In the genomic region with DNA sequence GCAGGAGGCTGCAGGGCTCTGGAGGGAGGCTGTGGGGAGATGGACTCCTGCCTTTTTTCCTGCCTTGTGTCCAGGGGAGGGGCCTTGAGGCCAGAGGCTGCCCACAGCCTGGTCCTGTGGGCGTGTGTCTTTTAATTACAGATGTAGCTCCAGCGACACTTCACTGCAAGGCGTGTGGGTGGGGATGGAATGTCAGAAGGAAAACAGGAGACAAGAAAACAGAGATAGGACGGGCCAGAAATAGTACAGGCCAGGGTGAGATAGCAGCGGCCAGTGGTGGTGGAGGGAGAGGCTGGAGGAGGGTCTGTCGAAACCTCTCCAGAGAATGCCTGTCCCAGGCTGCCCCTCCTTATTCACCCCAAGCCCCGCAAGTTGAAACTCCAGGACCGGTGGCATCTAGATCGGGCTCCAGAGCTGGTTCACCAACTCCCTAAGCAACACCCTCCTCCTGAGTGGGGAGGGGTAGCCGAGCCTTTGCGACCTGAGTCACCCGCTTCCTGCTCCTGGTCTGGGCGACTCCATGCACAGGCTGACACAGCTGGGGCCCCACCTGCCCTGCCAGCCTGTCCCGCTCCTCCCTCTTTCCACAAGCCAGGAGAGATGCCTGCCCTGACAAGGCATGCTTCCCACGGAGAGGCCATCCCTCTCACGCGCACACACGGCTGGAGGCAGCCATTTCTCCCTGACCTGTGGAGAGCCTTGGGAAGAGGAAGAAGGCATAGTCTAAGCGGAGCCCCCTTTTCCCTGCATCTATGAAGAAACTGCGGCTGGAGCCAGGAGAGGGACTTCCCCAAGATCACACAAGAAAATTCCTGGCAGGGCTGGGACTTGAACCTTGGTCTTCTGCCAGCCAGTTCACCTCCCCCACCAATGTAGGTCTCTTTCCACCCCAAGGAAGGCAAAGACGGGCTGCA, we compare ENCODE assay signal across 1 cellular context.
A peak's percentile ranks its signal among the peaks of the same experiment; 100 is the strongest.
TF ChIP-seq lines count a peak whose summit lies in the region.

No MANE protein-coding gene starts in this region.

TF ChIP-seq in K562, 482 proteins besides CTCF, POLR2A, EP300 and RAD21 (continued from another document and continues in another):
- TF ChIP-seq, protein P1, sequence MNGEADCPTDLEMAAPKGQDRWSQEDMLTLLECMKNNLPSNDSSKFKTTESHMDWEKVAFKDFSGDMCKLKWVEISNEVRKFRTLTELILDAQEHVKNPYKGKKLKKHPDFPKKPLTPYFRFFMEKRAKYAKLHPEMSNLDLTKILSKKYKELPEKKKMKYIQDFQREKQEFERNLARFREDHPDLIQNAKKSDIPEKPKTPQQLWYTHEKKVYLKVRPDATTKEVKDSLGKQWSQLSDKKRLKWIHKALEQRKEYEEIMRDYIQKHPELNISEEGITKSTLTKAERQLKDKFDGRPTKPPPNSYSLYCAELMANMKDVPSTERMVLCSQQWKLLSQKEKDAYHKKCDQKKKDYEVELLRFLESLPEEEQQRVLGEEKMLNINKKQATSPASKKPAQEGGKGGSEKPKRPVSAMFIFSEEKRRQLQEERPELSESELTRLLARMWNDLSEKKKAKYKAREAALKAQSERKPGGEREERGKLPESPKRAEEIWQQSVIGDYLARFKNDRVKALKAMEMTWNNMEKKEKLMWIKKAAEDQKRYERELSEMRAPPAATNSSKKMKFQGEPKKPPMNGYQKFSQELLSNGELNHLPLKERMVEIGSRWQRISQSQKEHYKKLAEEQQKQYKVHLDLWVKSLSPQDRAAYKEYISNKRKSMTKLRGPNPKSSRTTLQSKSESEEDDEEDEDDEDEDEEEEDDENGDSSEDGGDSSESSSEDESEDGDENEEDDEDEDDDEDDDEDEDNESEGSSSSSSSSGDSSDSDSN (IDR thresholded peaks at IDR 0.05; ENCODE audit: borderline replicate concordance in 1 of 2, low read depth in 2 of 2, low read length in 2 of 2): no peak
- peak; percentile 72 for TF ChIP-seq SOX6 (IDR thresholded peaks at IDR 0.05)
- no peak for TF ChIP-seq KDM2B (CRISPR knock-in tag; IDR thresholded peaks at IDR 0.05)
- no peak for TF ChIP-seq ATF1 (CRISPR knock-in tag; IDR thresholded peaks at IDR 0.05)
- peak; percentile 42 for TF ChIP-seq ATF1 (tag; IDR thresholded peaks at IDR 0.05)
- no peak for TF ChIP-seq ZNF146 (CRISPR knock-in tag; IDR thresholded peaks at IDR 0.05; ENCODE audit: unreplicated experiment)
- no peak for TF ChIP-seq NUFIP1 (IDR thresholded peaks at IDR 0.05; ENCODE audit: partially characterized antibody)
- 0 out of 4 replicates have a peak, but pooled peaks have one; percentile 28 for TF ChIP-seq MAZ (CRISPR knock-in tag; conservative IDR thresholded peaks at IDR 0.05 in 1 of 2, IDR thresholded peaks at IDR 0.05 in 1 of 2)
- TF ChIP-seq, protein P2, sequence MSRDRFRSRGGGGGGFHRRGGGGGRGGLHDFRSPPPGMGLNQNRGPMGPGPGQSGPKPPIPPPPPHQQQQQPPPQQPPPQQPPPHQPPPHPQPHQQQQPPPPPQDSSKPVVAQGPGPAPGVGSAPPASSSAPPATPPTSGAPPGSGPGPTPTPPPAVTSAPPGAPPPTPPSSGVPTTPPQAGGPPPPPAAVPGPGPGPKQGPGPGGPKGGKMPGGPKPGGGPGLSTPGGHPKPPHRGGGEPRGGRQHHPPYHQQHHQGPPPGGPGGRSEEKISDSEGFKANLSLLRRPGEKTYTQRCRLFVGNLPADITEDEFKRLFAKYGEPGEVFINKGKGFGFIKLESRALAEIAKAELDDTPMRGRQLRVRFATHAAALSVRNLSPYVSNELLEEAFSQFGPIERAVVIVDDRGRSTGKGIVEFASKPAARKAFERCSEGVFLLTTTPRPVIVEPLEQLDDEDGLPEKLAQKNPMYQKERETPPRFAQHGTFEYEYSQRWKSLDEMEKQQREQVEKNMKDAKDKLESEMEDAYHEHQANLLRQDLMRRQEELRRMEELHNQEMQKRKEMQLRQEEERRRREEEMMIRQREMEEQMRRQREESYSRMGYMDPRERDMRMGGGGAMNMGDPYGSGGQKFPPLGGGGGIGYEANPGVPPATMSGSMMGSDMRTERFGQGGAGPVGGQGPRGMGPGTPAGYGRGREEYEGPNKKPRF (IDR thresholded peaks at IDR 0.05; ENCODE audit: low read depth, low read length): no peak
- no peak for TF ChIP-seq ASH1L (IDR thresholded peaks at IDR 0.05; ENCODE audit: borderline replicate concordance, low read depth, partially characterized antibody)
- TF ChIP-seq MCM5 (IDR thresholded peaks at IDR 0.05; ENCODE audit: low read depth): no peak
- no peak for TF ChIP-seq NR2C2 (CRISPR knock-in tag; IDR thresholded peaks at IDR 0.05)
- TF ChIP-seq NR2C2 (tag; IDR thresholded peaks at IDR 0.05): no peak
- TF ChIP-seq ESRRB (CRISPR knock-in tag; IDR thresholded peaks at IDR 0.05; ENCODE audit: borderline replicate concordance): no peak
- TF ChIP-seq, protein P3, sequence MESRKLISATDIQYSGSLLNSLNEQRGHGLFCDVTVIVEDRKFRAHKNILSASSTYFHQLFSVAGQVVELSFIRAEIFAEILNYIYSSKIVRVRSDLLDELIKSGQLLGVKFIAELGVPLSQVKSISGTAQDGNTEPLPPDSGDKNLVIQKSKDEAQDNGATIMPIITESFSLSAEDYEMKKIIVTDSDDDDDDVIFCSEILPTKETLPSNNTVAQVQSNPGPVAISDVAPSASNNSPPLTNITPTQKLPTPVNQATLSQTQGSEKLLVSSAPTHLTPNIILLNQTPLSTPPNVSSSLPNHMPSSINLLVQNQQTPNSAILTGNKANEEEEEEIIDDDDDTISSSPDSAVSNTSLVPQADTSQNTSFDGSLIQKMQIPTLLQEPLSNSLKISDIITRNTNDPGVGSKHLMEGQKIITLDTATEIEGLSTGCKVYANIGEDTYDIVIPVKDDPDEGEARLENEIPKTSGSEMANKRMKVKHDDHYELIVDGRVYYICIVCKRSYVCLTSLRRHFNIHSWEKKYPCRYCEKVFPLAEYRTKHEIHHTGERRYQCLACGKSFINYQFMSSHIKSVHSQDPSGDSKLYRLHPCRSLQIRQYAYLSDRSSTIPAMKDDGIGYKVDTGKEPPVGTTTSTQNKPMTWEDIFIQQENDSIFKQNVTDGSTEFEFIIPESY (CRISPR knock-in tag; IDR thresholded peaks at IDR 0.05): no peak
- TF ChIP-seq, protein P4, sequence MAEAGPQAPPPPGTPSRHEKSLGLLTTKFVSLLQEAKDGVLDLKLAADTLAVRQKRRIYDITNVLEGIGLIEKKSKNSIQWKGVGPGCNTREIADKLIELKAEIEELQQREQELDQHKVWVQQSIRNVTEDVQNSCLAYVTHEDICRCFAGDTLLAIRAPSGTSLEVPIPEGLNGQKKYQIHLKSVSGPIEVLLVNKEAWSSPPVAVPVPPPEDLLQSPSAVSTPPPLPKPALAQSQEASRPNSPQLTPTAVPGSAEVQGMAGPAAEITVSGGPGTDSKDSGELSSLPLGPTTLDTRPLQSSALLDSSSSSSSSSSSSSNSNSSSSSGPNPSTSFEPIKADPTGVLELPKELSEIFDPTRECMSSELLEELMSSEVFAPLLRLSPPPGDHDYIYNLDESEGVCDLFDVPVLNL (CRISPR knock-in tag; IDR thresholded peaks at IDR 0.05; ENCODE audit: low read depth): no peak
- no peak for TF ChIP-seq KDM4B (IDR thresholded peaks at IDR 0.05; ENCODE audit: borderline replicate concordance in 2 of 2, low read depth in 1 of 2)
- TF ChIP-seq NCOA1 (IDR thresholded peaks at IDR 0.05; ENCODE audit: low read depth): no peak
- peak; percentile 80 for TF ChIP-seq RBFOX2 (IDR thresholded peaks at IDR 0.05; ENCODE audit: low read depth, low read length)
- no peak for TF ChIP-seq SAFB (IDR thresholded peaks at IDR 0.05; ENCODE audit: borderline replicate concordance, low read depth, low read length)
- peak; percentile 58 for TF ChIP-seq SMARCE1 (IDR thresholded peaks at IDR 0.05)
- no peak for TF ChIP-seq CREB1 (IDR thresholded peaks at IDR 0.05)
- TF ChIP-seq CREB1 (CRISPR knock-in tag; IDR thresholded peaks at IDR 0.05): no peak
- no peak for TF ChIP-seq ZNF408 (CRISPR knock-in tag; IDR thresholded peaks at IDR 0.05; ENCODE audit: low read depth)
- no peak for TF ChIP-seq KAT7 (CRISPR knock-in tag; IDR thresholded peaks at IDR 0.05; ENCODE audit: borderline replicate concordance)
- no peak for TF ChIP-seq ZKSCAN3 (CRISPR knock-in tag; IDR thresholded peaks at IDR 0.05)
- no peak for TF ChIP-seq YBX1 (IDR thresholded peaks at IDR 0.05)
- 0 out of 4 replicates have a peak, but pooled peaks of 1 of the 2 experiments have one; percentile 56 for TF ChIP-seq ARNT (IDR thresholded peaks at IDR 0.05)
- TF ChIP-seq TEAD2 (tag; IDR thresholded peaks at IDR 0.05): no peak
- TF ChIP-seq, protein P5, sequence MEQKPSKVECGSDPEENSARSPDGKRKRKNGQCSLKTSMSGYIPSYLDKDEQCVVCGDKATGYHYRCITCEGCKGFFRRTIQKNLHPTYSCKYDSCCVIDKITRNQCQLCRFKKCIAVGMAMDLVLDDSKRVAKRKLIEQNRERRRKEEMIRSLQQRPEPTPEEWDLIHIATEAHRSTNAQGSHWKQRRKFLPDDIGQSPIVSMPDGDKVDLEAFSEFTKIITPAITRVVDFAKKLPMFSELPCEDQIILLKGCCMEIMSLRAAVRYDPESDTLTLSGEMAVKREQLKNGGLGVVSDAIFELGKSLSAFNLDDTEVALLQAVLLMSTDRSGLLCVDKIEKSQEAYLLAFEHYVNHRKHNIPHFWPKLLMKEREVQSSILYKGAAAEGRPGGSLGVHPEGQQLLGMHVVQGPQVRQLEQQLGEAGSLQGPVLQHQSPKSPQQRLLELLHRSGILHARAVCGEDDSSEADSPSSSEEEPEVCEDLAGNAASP (IDR thresholded peaks at IDR 0.05): no peak
- TF ChIP-seq HNRNPLL (IDR thresholded peaks at IDR 0.05; ENCODE audit: low read depth, low read length, poor library complexity, severe bottlenecking): no peak
- TF ChIP-seq, protein P6, sequence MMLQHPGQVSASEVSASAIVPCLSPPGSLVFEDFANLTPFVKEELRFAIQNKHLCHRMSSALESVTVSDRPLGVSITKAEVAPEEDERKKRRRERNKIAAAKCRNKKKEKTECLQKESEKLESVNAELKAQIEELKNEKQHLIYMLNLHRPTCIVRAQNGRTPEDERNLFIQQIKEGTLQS (IDR thresholded peaks at IDR 0.05): peak; percentile 35
- TF ChIP-seq, protein P6 (CRISPR knock-in tag; conservative IDR thresholded peaks at IDR 0.05): no peak
- TF ChIP-seq SIRT6 (IDR thresholded peaks at IDR 0.05; ENCODE audit: low read depth, low read length): no peak
- TF ChIP-seq CEBPB (tag; IDR thresholded peaks at IDR 0.05): peak; percentile 49
- TF ChIP-seq ZNF140 (CRISPR knock-in tag; IDR thresholded peaks at IDR 0.05): no peak
- 0 out of 2 replicates have a peak, but pooled peaks have one; percentile 37 for TF ChIP-seq SREBF2 (CRISPR knock-in tag; IDR thresholded peaks at IDR 0.05)
- peak; percentile 80; the same call in 1 of the 2 replicates for TF ChIP-seq NFRKB (IDR thresholded peaks at IDR 0.05; ENCODE audit: low read depth)
- TF ChIP-seq BDP1 (IDR thresholded peaks at IDR 0.05; ENCODE audit: insufficient read depth, insufficient read length): no peak
- TF ChIP-seq TCFL5 (CRISPR knock-in tag; conservative IDR thresholded peaks at IDR 0.05): no peak
- TF ChIP-seq TBP (optimal IDR thresholded peaks at IDR 0.05; ENCODE audit: low read depth, low read length): no peak
- TF ChIP-seq ZFP30 (CRISPR knock-in tag; IDR thresholded peaks at IDR 0.05; ENCODE audit: borderline replicate concordance): no peak
- TF ChIP-seq NELFE (IDR thresholded peaks at IDR 0.05; ENCODE audit: insufficient read depth, insufficient read length): no peak
- peak; percentile 32; the same call in 1 of the 2 replicates for TF ChIP-seq FOXJ2 (tag; IDR thresholded peaks at IDR 0.05)
- TF ChIP-seq IFI16 (CRISPR knock-in tag; IDR thresholded peaks at IDR 0.05): no peak
- TF ChIP-seq ZFX (CRISPR knock-in tag; IDR thresholded peaks at IDR 0.05): peak; percentile 40
- TF ChIP-seq NR2C1 (IDR thresholded peaks at IDR 0.05): no peak
- TF ChIP-seq NR2C1 (tag; IDR thresholded peaks at IDR 0.05): no peak; the same call in 1 of the 2 replicates
- 0 out of 2 replicates have a peak, but pooled peaks have one; percentile 27 for TF ChIP-seq ZNF12 (CRISPR knock-in tag; IDR thresholded peaks at IDR 0.05)
- TF ChIP-seq HIVEP1 (CRISPR knock-in tag; IDR thresholded peaks at IDR 0.05): no peak
- TF ChIP-seq TAL1 (IDR thresholded peaks at IDR 0.05): 0 out of 2 replicates have a peak, but pooled peaks have one; percentile 45
- TF ChIP-seq, protein P7, sequence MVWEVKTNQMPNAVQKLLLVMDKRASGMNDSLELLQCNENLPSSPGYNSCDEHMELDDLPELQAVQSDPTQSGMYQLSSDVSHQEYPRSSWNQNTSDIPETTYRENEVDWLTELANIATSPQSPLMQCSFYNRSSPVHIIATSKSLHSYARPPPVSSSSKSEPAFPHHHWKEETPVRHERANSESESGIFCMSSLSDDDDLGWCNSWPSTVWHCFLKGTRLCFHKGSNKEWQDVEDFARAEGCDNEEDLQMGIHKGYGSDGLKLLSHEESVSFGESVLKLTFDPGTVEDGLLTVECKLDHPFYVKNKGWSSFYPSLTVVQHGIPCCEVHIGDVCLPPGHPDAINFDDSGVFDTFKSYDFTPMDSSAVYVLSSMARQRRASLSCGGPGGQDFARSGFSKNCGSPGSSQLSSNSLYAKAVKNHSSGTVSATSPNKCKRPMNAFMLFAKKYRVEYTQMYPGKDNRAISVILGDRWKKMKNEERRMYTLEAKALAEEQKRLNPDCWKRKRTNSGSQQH (CRISPR knock-in tag; IDR thresholded peaks at IDR 0.05): no peak
- TF ChIP-seq, protein P8, sequence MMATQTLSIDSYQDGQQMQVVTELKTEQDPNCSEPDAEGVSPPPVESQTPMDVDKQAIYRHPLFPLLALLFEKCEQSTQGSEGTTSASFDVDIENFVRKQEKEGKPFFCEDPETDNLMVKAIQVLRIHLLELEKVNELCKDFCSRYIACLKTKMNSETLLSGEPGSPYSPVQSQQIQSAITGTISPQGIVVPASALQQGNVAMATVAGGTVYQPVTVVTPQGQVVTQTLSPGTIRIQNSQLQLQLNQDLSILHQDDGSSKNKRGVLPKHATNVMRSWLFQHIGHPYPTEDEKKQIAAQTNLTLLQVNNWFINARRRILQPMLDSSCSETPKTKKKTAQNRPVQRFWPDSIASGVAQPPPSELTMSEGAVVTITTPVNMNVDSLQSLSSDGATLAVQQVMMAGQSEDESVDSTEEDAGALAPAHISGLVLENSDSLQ (IDR thresholded peaks at IDR 0.05): peak; percentile 65
- no peak for TF ChIP-seq SMARCB1 (IDR thresholded peaks at IDR 0.05; ENCODE audit: insufficient read length, low read depth)
- no peak for TF ChIP-seq PHB (CRISPR knock-in tag; IDR thresholded peaks at IDR 0.05)
- no peak for TF ChIP-seq KLF10 (CRISPR knock-in tag; IDR thresholded peaks at IDR 0.05)
- no peak for TF ChIP-seq ZNF695 (CRISPR knock-in tag; IDR thresholded peaks at IDR 0.05)
- TF ChIP-seq NFE2 (IDR thresholded peaks at IDR 0.05; ENCODE audit: low read depth): no peak
